12 cellular contexts compared by ENCODE assay signal in genomic region chr6:112149719-112150263, GRCh38.
DNase-seq lines count a peak whose midpoint lies in the region; ATAC-seq, FAIRE-seq and TF ChIP-seq lines count a peak whose summit lies in the region.
"Had no signal": no experiment of that assay in that cellular context is flagged by ENCODE, and none has a peak within 500 bp of the region (broad histone marks: within the 10 kb centered on the region; RNA-seq: fewer than 3 reads in every experiment).

No MANE protein-coding gene starts in this region.

- H3K27ac ChIP-seq in lung (ENCODE audit: low read depth in 1 of 2, low read length in 1 of 2) (peak overlapping the region in 1 of 2 donors; percentile 55), upper lobe of right lung (peak overlapping the region; percentile 67)
- H3K27ac ChIP-seq: 22Rv1 had no signal

- H3K4me1 ChIP-seq in lung (ENCODE audit: control insufficient read depth in 2 of 2, insufficient read depth in 2 of 2, low read length in 2 of 2) (peaks cover 0 to 3% of the 10 kb centered on the region in 2 donors), upper lobe of right lung (peaks cover 8% of the 10 kb centered on the region)

- H3K36me3 ChIP-seq in lung (ENCODE audit: control insufficient read depth in 2 of 2, insufficient read depth in 2 of 2, low read length in 2 of 2) (peaks cover 2 to 3% of the 10 kb centered on the region in 2 donors), upper lobe of right lung (peaks cover 19% of the 10 kb centered on the region)

- DNase-seq in DMS53 (lab: John Stamatoyannopoulos, UW) (peak; percentile 36), DMS53 treated with DMSO at 0.1 percent for 48 hours (lab: John Stamatoyannopoulos, UW; ENCODE audit: unreplicated experiment) (no peak), lung (ENCODE audit: low spot score) (no peak), upper lobe of right lung (no peak), NCI-H2227 treated with DMSO at 0.1 percent for 48 hours (lab: John Stamatoyannopoulos, UW) (no peak), DMS153 (lab: John Stamatoyannopoulos, UW) (no peak)
- DNase-seq: DND-41, NCI-H1436 had no signal

- no peaks in the 10 kb centered on the region for H3K9me3 ChIP-seq in lung (ENCODE audit: control insufficient read depth in 2 of 2, insufficient read depth in 1 of 2, low read length in 1 of 2)
- no peaks in the 10 kb centered on the region for H3K9me3 ChIP-seq in upper lobe of right lung

- intact Hi-C loops in upper lobe of right lung (cut with DNase I): no loop called here

- H3K27me3 ChIP-seq in lung (ENCODE audit: control insufficient read depth, insufficient read depth): no peaks in the 10 kb centered on the region
- H3K27me3 ChIP-seq in upper lobe of right lung: no peaks in the 10 kb centered on the region

- FAIRE-seq in endometrium (lab: Jason Lieb, UNC): peak; percentile 95

- ATAC-seq in lung (ENCODE audit: insufficient read depth, low FRiP score): peak; percentile 11
- ATAC-seq in upper lobe of right lung: peak; percentile 61
- no peak for ATAC-seq in GM21786 (IDR thresholded peaks at IDR 0.05; ENCODE audit: unreplicated experiment)
- ATAC-seq: esophagus mucosa had no signal

- no peak for TF ChIP-seq CTCF in lung (IDR thresholded peaks at IDR 0.05; ENCODE audit: control extremely low read depth, extremely low read depth)
- no peak for TF ChIP-seq CTCF in upper lobe of right lung (IDR thresholded peaks at IDR 0.05)

- no peak overlapping the region for H3K4me3 ChIP-seq in lung
- H3K4me3 ChIP-seq in upper lobe of right lung: no peak overlapping the region

- 69 to 77% methylated on average over 4 of the region's 4 CpGs for WGBS in lung, 2 donors
